Comparison of ENCODE assay signal across 32 cellular contexts in the genomic region with DNA sequence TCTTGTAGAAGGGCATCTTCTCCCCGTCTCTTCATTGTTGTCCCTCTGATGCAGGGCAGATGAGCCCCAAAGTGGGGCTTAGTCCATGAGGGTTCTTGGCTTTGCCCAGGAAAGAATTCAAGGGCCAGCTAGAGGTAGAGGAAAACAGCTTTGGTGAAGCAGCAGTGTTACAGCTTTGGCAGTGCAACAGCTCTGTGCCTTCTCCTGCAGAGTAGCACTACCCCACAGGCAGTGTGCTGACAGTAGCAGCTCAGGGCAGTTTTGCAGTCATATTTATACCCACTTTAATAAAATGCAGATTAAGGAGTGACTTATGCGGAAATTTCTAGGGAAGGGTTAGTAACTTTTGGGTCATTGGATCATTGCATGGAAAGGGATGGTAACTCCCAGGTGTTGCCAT.
"Had no signal": no experiment of that assay in that cellular context is flagged by ENCODE, and none has a peak within 500 bp of the region (broad histone marks: within the 10 kb centered on the region; RNA-seq: fewer than 3 reads in every experiment).

No MANE protein-coding gene starts in this region.

- ATAC-seq: activated CD8-positive, alpha-beta memory T cell treated with anti-CD3 and anti-CD28 coated beads, Interleukin-2, amount 10 ng/mL, durations not matched to agents 7 days and 5 days had no signal

- DNase-seq: activated CD4-positive, alpha-beta memory T cell treated with anti-CD3 and anti-CD28 coated beads, Interleukin-2, amount 10 ng/mL, durations not matched to agents 7 days and 5 days; activated CD4-positive, alpha-beta T cell treated with anti-CD3 and anti-CD28 coated beads for 1 hour; activated CD4-positive, alpha-beta T cell treated with anti-CD3 and anti-CD28 coated beads for 48 hours; activated CD4-positive, CD25-positive, alpha-beta regulatory T cell; activated CD8-positive, alpha-beta memory T cell treated with anti-CD3 and anti-CD28 coated beads for 24 hours; activated CD8-positive, alpha-beta memory T cell treated with anti-CD3 and anti-CD28 coated beads, Interleukin-2, amount 10 ng/mL, durations not matched to agents 7 days and 5 days; activated CD8-positive, alpha-beta memory T cell treated with anti-CD3 and anti-CD28 coated beads, Interleukin-2, amount 50 U/mL, for 48 hours; activated effector memory CD4-positive, alpha-beta T cell treated with Interleukin-2 at 50 U/mL for 16 hours; activated naive CD4-positive, alpha-beta T cell; activated naive CD4-positive, alpha-beta T cell treated with anti-CD3 and anti-CD28 coated beads, Interleukin-2, amount 50 U/mL, for 16 hours; activated naive CD8-positive, alpha-beta T cell treated with anti-CD3 and anti-CD28 coated beads for 36 hours; activated T-cell treated with anti-CD3 and anti-CD28 coated beads, Interleukin-2, amount 50 U/mL, for 48 hours; amniotic stem cell; aorta; brain microvascular endothelial cell; Kasumi-1; KG1; NCI-H1092 treated with DMSO at 0.1 percent for 48 hours; NCI-H146; NCI-H187; NCI-H2029 treated with DMSO at 0.1 percent for 48 hours; NCI-H2107; NCI-H2171; NCI-H446; PC-9; SHP77 treated with DMSO at 0.1 percent for 48 hours; SW 1271; T-helper 1 cell; T-helper 2 cell; T-helper 9 cell; WERI-Rb-1 had no signal

- H3K27ac ChIP-seq: brain microvascular endothelial cell, PC-9, SJSA1 had no signal

- H3K4me3 ChIP-seq: PC-9, SJSA1 had no signal

- H3K27me3 ChIP-seq: brain microvascular endothelial cell, SJSA1 had no signal

- H3K36me3 ChIP-seq: brain microvascular endothelial cell, WERI-Rb-1 had no signal
